1 cellular context compared by ENCODE assay signal in the genomic region with DNA sequence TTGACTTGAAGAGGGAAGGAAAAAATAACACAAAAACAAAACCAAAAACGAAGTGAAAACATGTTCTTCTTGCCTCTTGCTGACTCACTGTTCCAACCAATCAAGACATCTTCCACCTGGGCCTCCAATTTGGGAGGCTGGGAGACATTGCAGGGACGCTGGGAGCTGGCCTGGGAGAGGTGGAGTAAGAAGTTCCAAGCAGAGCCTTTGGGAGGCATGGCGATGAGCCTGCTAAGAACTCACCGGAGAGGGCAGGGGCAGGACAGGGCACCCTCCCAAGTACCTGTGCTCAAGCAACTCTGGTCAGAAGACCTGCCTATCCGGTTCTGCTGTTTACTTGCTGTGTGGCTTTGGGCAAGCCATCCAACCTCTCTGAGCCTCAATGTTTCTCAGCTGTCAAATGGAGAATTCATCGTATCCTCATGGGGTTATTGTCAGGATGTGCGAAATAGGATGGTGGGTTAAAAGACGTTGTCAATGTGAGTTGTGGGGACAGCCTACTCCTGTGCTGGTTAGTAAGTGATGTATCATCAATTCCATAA.
A peak's percentile ranks its signal among the peaks of the same experiment; 100 is the strongest.
TF ChIP-seq lines count a peak whose summit lies in the region.

No MANE protein-coding gene starts in this region.

TF ChIP-seq in K562, 482 proteins besides CTCF, POLR2A, EP300 and RAD21:
- TF ChIP-seq ZFP36 (IDR thresholded peaks at IDR 0.05; ENCODE audit: low read depth, low read length, partially characterized antibody) (peak; percentile 30), KDM1A (IDR thresholded peaks at IDR 0.05) (no peak), ZNF282 (CRISPR knock-in tag; IDR thresholded peaks at IDR 0.05) (no peak), CTBP1 (IDR thresholded peaks at IDR 0.05; ENCODE audit: borderline replicate concordance) (no peak), ZNF24 (IDR thresholded peaks at IDR 0.05) (no peak), JUND (IDR thresholded peaks at IDR 0.05; ENCODE audit: borderline replicate concordance, low read depth, low read length) (no peak), JUND (tag; IDR thresholded peaks at IDR 0.05; ENCODE audit: borderline replicate concordance, low read depth, low read length) (no peak), CBFA2T3 (IDR thresholded peaks at IDR 0.05) (no peak)
- TF ChIP-seq, protein P1, sequence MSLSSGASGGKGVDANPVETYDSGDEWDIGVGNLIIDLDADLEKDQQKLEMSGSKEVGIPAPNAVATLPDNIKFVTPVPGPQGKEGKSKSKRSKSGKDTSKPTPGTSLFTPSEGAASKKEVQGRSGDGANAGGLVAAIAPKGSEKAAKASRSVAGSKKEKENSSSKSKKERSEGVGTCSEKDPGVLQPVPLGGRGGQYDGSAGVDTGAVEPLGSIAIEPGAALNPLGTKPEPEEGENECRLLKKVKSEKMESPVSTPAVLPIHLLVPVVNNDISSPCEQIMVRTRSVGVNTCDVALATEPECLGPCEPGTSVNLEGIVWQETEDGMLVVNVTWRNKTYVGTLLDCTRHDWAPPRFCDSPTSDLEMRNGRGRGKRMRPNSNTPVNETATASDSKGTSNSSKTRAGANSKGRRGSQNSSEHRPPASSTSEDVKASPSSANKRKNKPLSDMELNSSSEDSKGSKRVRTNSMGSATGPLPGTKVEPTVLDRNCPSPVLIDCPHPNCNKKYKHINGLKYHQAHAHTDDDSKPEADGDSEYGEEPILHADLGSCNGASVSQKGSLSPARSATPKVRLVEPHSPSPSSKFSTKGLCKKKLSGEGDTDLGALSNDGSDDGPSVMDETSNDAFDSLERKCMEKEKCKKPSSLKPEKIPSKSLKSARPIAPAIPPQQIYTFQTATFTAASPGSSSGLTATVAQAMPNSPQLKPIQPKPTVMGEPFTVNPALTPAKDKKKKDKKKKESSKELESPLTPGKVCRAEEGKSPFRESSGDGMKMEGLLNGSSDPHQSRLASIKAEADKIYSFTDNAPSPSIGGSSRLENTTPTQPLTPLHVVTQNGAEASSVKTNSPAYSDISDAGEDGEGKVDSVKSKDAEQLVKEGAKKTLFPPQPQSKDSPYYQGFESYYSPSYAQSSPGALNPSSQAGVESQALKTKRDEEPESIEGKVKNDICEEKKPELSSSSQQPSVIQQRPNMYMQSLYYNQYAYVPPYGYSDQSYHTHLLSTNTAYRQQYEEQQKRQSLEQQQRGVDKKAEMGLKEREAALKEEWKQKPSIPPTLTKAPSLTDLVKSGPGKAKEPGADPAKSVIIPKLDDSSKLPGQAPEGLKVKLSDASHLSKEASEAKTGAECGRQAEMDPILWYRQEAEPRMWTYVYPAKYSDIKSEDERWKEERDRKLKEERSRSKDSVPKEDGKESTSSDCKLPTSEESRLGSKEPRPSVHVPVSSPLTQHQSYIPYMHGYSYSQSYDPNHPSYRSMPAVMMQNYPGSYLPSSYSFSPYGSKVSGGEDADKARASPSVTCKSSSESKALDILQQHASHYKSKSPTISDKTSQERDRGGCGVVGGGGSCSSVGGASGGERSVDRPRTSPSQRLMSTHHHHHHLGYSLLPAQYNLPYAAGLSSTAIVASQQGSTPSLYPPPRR (CRISPR knock-in tag; IDR thresholded peaks at IDR 0.05; ENCODE audit: borderline replicate concordance): no peak
